Comparison of ENCODE assay signal across 3 cellular contexts in the genomic region with DNA sequence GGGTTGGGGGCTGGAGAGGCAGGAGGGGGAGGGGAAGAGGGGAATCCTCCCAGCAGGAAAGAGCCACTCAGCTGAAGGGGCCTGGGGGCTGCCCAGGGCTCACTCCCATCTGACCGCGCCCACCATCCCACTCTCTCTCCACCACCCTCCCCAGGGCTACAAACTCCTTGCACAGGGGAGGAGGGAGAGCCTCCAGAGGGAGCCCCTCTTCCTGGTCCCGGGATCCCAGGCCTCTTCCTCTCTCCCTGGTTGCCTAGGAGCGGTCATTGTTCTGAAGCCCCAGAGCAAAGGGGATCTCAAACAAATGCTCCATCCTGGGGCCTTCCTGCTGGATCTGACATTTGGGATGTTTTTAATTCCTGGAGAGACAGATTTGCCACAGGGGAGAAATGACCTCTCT.
TF ChIP-seq lines count a peak whose summit lies in the region.

No MANE protein-coding gene starts in this region.

TF ChIP-seq in GM23338, 12 proteins besides CTCF, POLR2A, EP300 and RAD21 (continues in another document):
- no peak for TF ChIP-seq NANOG (IDR thresholded peaks at IDR 0.05; ENCODE audit: borderline replicate concordance)
- no peak for TF ChIP-seq ZNF462 (CRISPR knock-in tag; IDR thresholded peaks at IDR 0.05)
- TF ChIP-seq ZNF331 (CRISPR knock-in tag; IDR thresholded peaks at IDR 0.05; ENCODE audit: low read depth): no peak
- TF ChIP-seq EZH2 (IDR thresholded peaks at IDR 0.05; ENCODE audit: low read depth, unreplicated experiment): no peak
- TF ChIP-seq CREB1 (CRISPR knock-in tag; IDR thresholded peaks at IDR 0.05; ENCODE audit: low read depth): no peak
- no peak for TF ChIP-seq EZH2phosphoT487 (IDR thresholded peaks at IDR 0.05; ENCODE audit: unreplicated experiment)
- TF ChIP-seq JUNB (IDR thresholded peaks at IDR 0.05; ENCODE audit: unreplicated experiment): no peak

TF ChIP-seq in WTC11, 78 proteins besides CTCF, POLR2A, EP300 and RAD21:
- TF ChIP-seq ZNF423 (CRISPR knock-in tag; IDR thresholded peaks at IDR 0.05): no peak
- TF ChIP-seq ZNF263 (CRISPR knock-in tag; IDR thresholded peaks at IDR 0.05; ENCODE audit: low read depth): peak; percentile 64; the same call in 1 of the 2 replicates
- TF ChIP-seq NFYB (CRISPR knock-in tag; conservative IDR thresholded peaks at IDR 0.05; ENCODE audit: low read depth): no peak
- no peak for TF ChIP-seq ETV6 (CRISPR knock-in tag; IDR thresholded peaks at IDR 0.05)

TF ChIP-seq in HepG2, 621 proteins besides CTCF, POLR2A, EP300 and RAD21:
- TF ChIP-seq ZNF263 (CRISPR knock-in tag; IDR thresholded peaks at IDR 0.05) (peak; percentile 70), FUBP1 (CRISPR knock-in tag; IDR thresholded peaks at IDR 0.05; ENCODE audit: borderline replicate concordance) (no peak), RBM39 (IDR thresholded peaks at IDR 0.05; ENCODE audit: low read depth, low read length, poor library complexity, severe bottlenecking) (no peak), SOX13 (IDR thresholded peaks at IDR 0.05) (no peak), SOX13 (CRISPR knock-in tag; conservative IDR thresholded peaks at IDR 0.05 in 1 of 2, IDR thresholded peaks at IDR 0.05 in 1 of 2) (no peak), ZBTB7A (CRISPR knock-in tag; IDR thresholded peaks at IDR 0.05) (0 out of 2 replicates have a peak, but pooled peaks have one; percentile 19), ZFP1 (CRISPR knock-in tag; IDR thresholded peaks at IDR 0.05) (no peak)
- TF ChIP-seq, protein P1, sequence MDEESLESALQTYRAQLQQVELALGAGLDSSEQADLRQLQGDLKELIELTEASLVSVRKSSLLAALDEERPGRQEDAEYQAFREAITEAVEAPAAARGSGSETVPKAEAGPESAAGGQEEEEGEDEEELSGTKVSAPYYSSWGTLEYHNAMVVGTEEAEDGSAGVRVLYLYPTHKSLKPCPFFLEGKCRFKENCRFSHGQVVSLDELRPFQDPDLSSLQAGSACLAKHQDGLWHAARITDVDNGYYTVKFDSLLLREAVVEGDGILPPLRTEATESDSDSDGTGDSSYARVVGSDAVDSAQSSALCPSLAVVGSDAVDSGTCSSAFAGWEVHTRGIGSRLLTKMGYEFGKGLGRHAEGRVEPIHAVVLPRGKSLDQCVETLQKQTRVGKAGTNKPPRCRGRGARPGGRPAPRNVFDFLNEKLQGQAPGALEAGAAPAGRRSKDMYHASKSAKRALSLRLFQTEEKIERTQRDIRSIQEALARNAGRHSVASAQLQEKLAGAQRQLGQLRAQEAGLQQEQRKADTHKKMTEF (CRISPR knock-in tag; IDR thresholded peaks at IDR 0.05): no peak
